In the genomic region with DNA sequence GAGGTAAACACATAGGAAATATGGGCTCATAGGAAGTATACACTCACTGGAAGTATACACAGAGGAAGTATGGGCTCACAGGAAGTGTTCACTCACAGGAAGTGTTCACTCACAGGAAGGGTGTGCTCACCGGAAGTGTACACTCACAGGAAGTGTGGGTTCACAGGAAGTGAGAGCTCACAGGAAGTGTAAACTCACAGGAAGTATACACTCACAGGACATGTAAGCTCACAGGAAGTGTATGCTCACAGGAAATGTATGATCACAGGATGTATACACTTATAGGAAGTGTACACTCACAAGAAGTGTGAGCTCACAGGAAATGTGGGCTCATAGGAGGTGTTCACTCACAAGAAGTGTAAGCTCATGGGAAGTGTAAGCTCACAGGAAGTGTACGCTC, we compare ENCODE assay signal across 8 cellular contexts.
DNase-seq lines count a peak whose midpoint lies in the region; ATAC-seq and TF ChIP-seq lines count a peak whose summit lies in the region.
"Not testable (repeated sequence)": the region's sequence is repeated elsewhere in the genome, so short reads cannot be mapped to it uniquely, and the experiment has no call there.

No MANE protein-coding gene starts in this region.

- CTCF ChIA-PET in activated B cell treated with CpG ODN at 0.5 μM for 24 hours (lab: Charles Lee) = not testable (repeated sequence)

- POLR2A ChIA-PET in activated B cell treated with CpG ODN at 0.5 μM for 24 hours (lab: Charles Lee) = not testable (repeated sequence)

- not testable (repeated sequence) for TF ChIP-seq CTCF in activated B cell treated with CpG ODN at 0.5 μM for 24 hours (IDR thresholded peaks at IDR 0.05)

- not testable (repeated sequence) for H3K9me3 Mint-ChIP-seq in activated B cell treated with CpG ODN at 0.5 μM for 24 hours
- peaks cover 3 to 14% of the 10 kb centered on the region in 2 donors for H3K9me3 Mint-ChIP-seq in effector memory CD8-positive, alpha-beta T cell
- peaks cover 18% of the 10 kb centered on the region for H3K9me3 Mint-ChIP-seq in stimulated activated naive CD8-positive, alpha-beta T cell treated with anti-CD3 and anti-CD28 coated beads, Interleukin-15, Interleukin-2, amounts not matched to agents 100 ng/mL and 50 ng/mL, for 24 hours

- H3K4me1 Mint-ChIP-seq in activated B cell treated with CpG ODN at 0.5 μM for 24 hours = not testable (repeated sequence)
- H3K4me1 Mint-ChIP-seq in effector memory CD8-positive, alpha-beta T cell (ENCODE audit: low read depth in 2 of 2) = peaks cover 0 to 10% of the 10 kb centered on the region in 2 donors
- H3K4me1 Mint-ChIP-seq in stimulated activated naive CD8-positive, alpha-beta T cell treated with anti-CD3 and anti-CD28 coated beads, Interleukin-15, Interleukin-2, amounts not matched to agents 100 ng/mL and 50 ng/mL, for 24 hours (ENCODE audit: low read depth) = peaks cover 18% of the 10 kb centered on the region

- H3K27ac Mint-ChIP-seq in activated B cell treated with CpG ODN at 0.5 μM for 24 hours = peak overlapping the region; percentile 59
- H3K27ac Mint-ChIP-seq in effector memory CD8-positive, alpha-beta T cell = peak overlapping the region; percentile 65 to 75
- peak overlapping the region; percentile 87 for H3K27ac Mint-ChIP-seq in stimulated activated naive CD8-positive, alpha-beta T cell treated with anti-CD3 and anti-CD28 coated beads, Interleukin-15, Interleukin-2, amounts not matched to agents 100 ng/mL and 50 ng/mL, for 24 hours

- intact Hi-C loops in activated B cell treated with CpG ODN at 0.5 μM for 24 hours (cut with micrococcal nuclease) = not testable (repeated sequence)

- not testable (repeated sequence) for H3K36me3 Mint-ChIP-seq in activated B cell treated with CpG ODN at 0.5 μM for 24 hours (ENCODE audit: low read depth); effector memory CD8-positive, alpha-beta T cell (ENCODE audit: insufficient read depth)
- H3K36me3 Mint-ChIP-seq in stimulated activated naive CD8-positive, alpha-beta T cell treated with anti-CD3 and anti-CD28 coated beads, Interleukin-15, Interleukin-2, amounts not matched to agents 100 ng/mL and 50 ng/mL, for 24 hours (ENCODE audit: low read depth) = peaks cover 18% of the 10 kb centered on the region

- peak; percentile 28 for ATAC-seq in activated B cell treated with CpG ODN at 0.5 μM for 24 hours (ENCODE audit: low read depth)
- ATAC-seq in effector memory CD8-positive, alpha-beta T cell (replicated peaks) = peak; percentile 67

- H3K27me3 Mint-ChIP-seq in activated B cell treated with CpG ODN at 0.5 μM for 24 hours; effector memory CD8-positive, alpha-beta T cell; stimulated activated naive CD8-positive, alpha-beta T cell treated with anti-CD3 and anti-CD28 coated beads, Interleukin-15, Interleukin-2, amounts not matched to agents 100 ng/mL and 50 ng/mL, for 24 hours: not testable (repeated sequence)

- not testable (repeated sequence) for H3K4me3 Mint-ChIP-seq in activated B cell treated with CpG ODN at 0.5 μM for 24 hours; effector memory CD8-positive, alpha-beta T cell; stimulated activated naive CD8-positive, alpha-beta T cell treated with anti-CD3 and anti-CD28 coated beads, Interleukin-15, Interleukin-2, amounts not matched to agents 100 ng/mL and 50 ng/mL, for 24 hours

- DNase-seq in CMK (ENCODE audit: low read depth) (peak; percentile 0), NCI-H69 (lab: John Stamatoyannopoulos, UW) (peak; percentile 34), activated T-cell treated with anti-CD3 and anti-CD28 coated beads for 24 hours (ENCODE audit: low read depth) (peak; percentile 17)
- DNase-seq in activated B cell treated with CpG ODN at 0.5 μM for 24 hours; effector memory CD8-positive, alpha-beta T cell: not testable (repeated sequence)
- peak; percentile 40 for DNase-seq in activated naive CD4-positive, alpha-beta T cell treated with anti-CD3 and anti-CD28 coated beads, Interleukin-2, amount 50 U/mL, for 16 hours
- DNase-seq in stimulated activated CD4-positive, alpha-beta T cell treated with anti-CD3 and anti-CD28 coated beads, Interleukin-12 subunit alpha, Interleukin-12 subunit beta, amount 100 ng/mL, for 4 hours = peak; percentile 3
